In genomic region chr3:21786454-21786829, GRCh38 we compare ENCODE assay signal across 18 cellular contexts. TPM values are rescaled to one million over a fixed set of nuclear protein-coding genes. Genes with fewer than 3 reads are reported as not detected.
"Had no signal": no experiment of that assay in that cellular context is flagged by ENCODE, and none has a peak within 500 bp of the region (broad histone marks: within the 10 kb centered on the region; RNA-seq: fewer than 3 reads in every experiment).

No MANE protein-coding gene starts in this region.

- H3K36me3 ChIP-seq: neural progenitor cell, spleen, thyroid gland had no signal

- H3K9me3 ChIP-seq: thyroid gland had no signal

- H3K27me3 ChIP-seq: neural progenitor cell, spleen, thyroid gland had no signal

- H3K9ac ChIP-seq: neural progenitor cell had no signal

- H3K4me2 ChIP-seq: neural progenitor cell had no signal

- DNase-seq: activated CD4-positive, alpha-beta memory T cell treated with anti-CD3 and anti-CD28 coated beads for 36 hours; activated CD4-positive, alpha-beta T cell treated with anti-CD3 and anti-CD28 coated beads for 48 hours; activated effector memory CD4-positive, alpha-beta T cell treated with Interleukin-2 at 50 U/mL for 16 hours; activated naive CD4-positive, alpha-beta T cell treated with anti-CD3 and anti-CD28 coated beads, Interleukin-2, amount 10 ng/mL, durations not matched to agents 7 days and 5 days; activated T-cell treated with anti-CD3 and anti-CD28 coated beads, Interleukin-2, amount 50 U/mL, for 48 hours; amygdala; caudate nucleus; effector CD8-positive, alpha-beta T cell; erythroblast; foreskin melanocyte; naive thymus-derived CD4-positive, alpha-beta T cell; spleen; stimulated activated CD4-positive, alpha-beta T cell treated with anti-CD3 and anti-CD28 coated beads, Interleukin-4, amount 100 ng/mL, for 24 hours; stimulated activated naive CD4-positive, alpha-beta T cell treated with Interleukin-2 at 50 U/mL for 16 hours; thyroid gland had no signal

- H3K27ac ChIP-seq: neural progenitor cell, thyroid gland had no signal

- ATAC-seq: naive thymus-derived CD4-positive, alpha-beta T cell had no signal

- H3K4me1 ChIP-seq: neural progenitor cell had no signal

- H2AFZ ChIP-seq: neural progenitor cell had no signal

- H3K4me3 ChIP-seq: lung, neural progenitor cell, spleen, thyroid gland had no signal

RNA-seq across cellular contexts. Expression of gene ZNF385D, which starts 35.4 kb away (rescaled TPM):
- total RNA-seq: activated CD4-positive, alpha-beta memory T cell treated with anti-CD3 and anti-CD28 coated beads for 36 hours; T-helper 2 cell treated with Interferon-gamma antibody and Interleukin-4, amounts not matched to agents 100 ng/mL and 5 ng/mL, for 36 hours had no signal
- polyA plus RNA-seq: naive thymus-derived CD4-positive, alpha-beta T cell had no signal
